Comparison of ENCODE assay signal across 8 cellular contexts in the genomic region with DNA sequence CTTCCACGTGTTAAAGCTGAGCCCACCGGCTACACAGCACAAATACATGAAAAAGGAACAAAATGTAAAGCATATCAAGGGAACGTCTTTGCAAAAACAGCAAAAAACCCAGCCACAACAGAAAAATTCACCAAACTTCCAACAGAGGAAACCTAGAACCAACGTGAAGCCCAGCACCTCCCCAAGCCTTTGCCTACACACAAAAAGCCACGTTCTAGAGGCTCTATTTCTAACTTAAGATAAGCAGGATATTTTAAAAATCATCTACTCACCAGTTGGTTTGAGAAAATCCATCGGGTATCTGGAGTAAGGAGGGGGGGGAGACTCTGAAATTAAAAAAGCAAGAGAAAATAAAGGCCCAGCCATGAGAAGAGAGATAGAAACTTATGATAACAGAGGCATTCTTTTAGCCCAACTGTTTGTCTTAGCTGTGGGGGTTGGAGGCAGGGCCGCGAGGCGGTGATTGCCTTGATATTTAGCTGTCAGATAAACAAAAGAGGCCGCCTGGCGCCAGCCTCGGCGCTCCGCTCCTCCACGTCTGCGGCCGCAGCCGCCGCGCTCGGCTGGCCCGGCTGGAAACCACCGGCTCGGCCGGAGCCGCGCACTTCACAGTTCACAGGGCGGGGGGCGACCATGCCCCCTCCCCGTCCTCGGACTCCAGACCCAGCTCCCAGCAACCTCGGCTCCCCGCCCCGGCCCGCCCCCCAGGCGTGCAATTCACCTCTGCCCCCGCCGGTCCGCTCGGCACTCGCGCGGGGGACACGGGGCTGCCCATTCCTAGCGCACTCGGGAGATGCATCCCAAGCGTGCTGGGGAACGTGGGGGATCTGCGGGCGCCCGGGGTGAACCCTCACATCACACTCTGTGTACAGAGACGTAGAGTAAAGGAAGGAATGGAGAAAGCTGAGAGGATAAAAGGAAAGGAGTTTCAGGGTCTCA. TPM values are rescaled to one million over a fixed set of nuclear protein-coding genes. Genes with fewer than 3 reads are reported as not detected.
DNase-seq lines count a peak whose midpoint lies in the region; ATAC-seq, FAIRE-seq and TF ChIP-seq lines count a peak whose summit lies in the region.

No MANE protein-coding gene starts in this region.

- H3K4me2 ChIP-seq in mammary epithelial cell (ENCODE audit: insufficient read depth, low read depth, low read length): peak overlapping the region; percentile 92
- H3K4me2 ChIP-seq in keratinocyte (ENCODE audit: control insufficient read depth, extremely low read depth, insufficient read depth, low read depth, low read length): peak overlapping the region; percentile 98

- 6% methylated on average over 12 of the region's 52 CpGs for WGBS in mammary epithelial cell (ENCODE audit: low coverage, missing lambda C conversion rate)

- ATAC-seq in T-cell (replicated peaks in 1 of 4): peak in 1 of 4 experiments; percentile 11
- no peak for ATAC-seq in HG02884 (IDR thresholded peaks at IDR 0.05; ENCODE audit: unreplicated experiment)
- ATAC-seq in GM18498 (IDR thresholded peaks at IDR 0.05; ENCODE audit: unreplicated experiment): no peak

- FAIRE-seq in keratinocyte (lab: Jason Lieb, UNC): no peak

- no peaks in the 10 kb centered on the region for H3K9me3 Mint-ChIP-seq in T-cell

- dilution Hi-C loops in mammary epithelial cell (cut with HindIII; ENCODE audit: low sequenced_read_pairs): loop anchor here (5.0 kb wide), 1 partner anchor 49 kb away; no protein-coding TSS in a partner anchor
- dilution Hi-C loops in keratinocyte (cut with MboI; ENCODE audit: extremely low pct_ligation_motif_present, low sequenced_read_pairs): no loop called here

- H3K27ac Mint-ChIP-seq in T-cell: peak overlapping the region; percentile 94 to 95

- H3K4me1 Mint-ChIP-seq in T-cell: peaks cover 53 to 64% (median 55%) of the 10 kb centered on the region in 3 donors

- H4K20me1 ChIP-seq in mammary epithelial cell (ENCODE audit: insufficient read depth, low read length) (no peaks in the 10 kb centered on the region), keratinocyte (ENCODE audit: control insufficient read depth, extremely low read depth, insufficient read depth, low read length) (peaks cover 13% of the 10 kb centered on the region)

- no peaks in the 10 kb centered on the region for H3K36me3 ChIP-seq in mammary epithelial cell (ENCODE audit: insufficient read depth, low read length)
- peaks cover 6 to 7% of the 10 kb centered on the region in 2 experiments for H3K36me3 ChIP-seq in keratinocyte (ENCODE audit: control insufficient read depth in 2 of 2, extremely low read depth in 1 of 2, insufficient read depth in 2 of 2, low read length in 2 of 2)

- CTCF ChIA-PET in T-cell (lab: Charles Lee): interaction anchor here (0.5 to 1.5 kb wide), 4 partner anchors 8 to 134 kb away, joined by 3 to 5 read pairs (median 4); no protein-coding TSS in a partner anchor
- CTCF ChIA-PET in mammary epithelial cell (lab: Charles Lee; ENCODE audit: low non-redundant PET): no interaction called here

- H3K4me3 ChIP-seq in mammary epithelial cell (replicated peaks in 1 of 3; ENCODE audit: insufficient read depth in 1 of 3, low read depth in 2 of 3, low read length in 3 of 3) (peak overlapping the region; percentile 65 to 91 (median 79)), keratinocyte (ENCODE audit: control insufficient read depth in 2 of 3, extremely low read depth in 1 of 3, insufficient read depth in 2 of 3, low read depth in 1 of 3, low read length in 3 of 3) (peak overlapping the region; percentile 86 to 97 (median 95))

- POLR2A ChIA-PET in T-cell (lab: Charles Lee): interaction anchor here in 1 of 2 donors (0.6 to 1.4 kb wide), 2 partner anchors 8 to 68 kb away, joined by 3 to 8 read pairs; no protein-coding TSS in a partner anchor

- peak overlapping the region; percentile 71 for H3K9ac ChIP-seq in mammary epithelial cell (ENCODE audit: insufficient read depth, low read length)
- peak overlapping the region; percentile 89 for H3K9ac ChIP-seq in keratinocyte (ENCODE audit: control insufficient read depth, extremely low read depth, insufficient read depth, low read length)

- intact Hi-C loops in mammary epithelial cell (cut with micrococcal nuclease): loop anchor here (1.0 to 10.0 kb wide), 7 partner anchors 73 to 474 kb away; no protein-coding TSS in a partner anchor

- H2AFZ ChIP-seq in mammary epithelial cell (ENCODE audit: low read depth, low read length): no peak overlapping the region
- H2AFZ ChIP-seq in keratinocyte (ENCODE audit: control insufficient read depth, low read length): no peak overlapping the region

- peaks cover 53% of the 10 kb centered on the region for H3K4me1 ChIP-seq in mammary epithelial cell (ENCODE audit: insufficient read depth, low read length)
- H3K4me1 ChIP-seq in keratinocyte (ENCODE audit: control insufficient read depth, extremely low read depth, insufficient read depth, low read length): peaks cover 53% of the 10 kb centered on the region

- peaks cover 3% of the 10 kb centered on the region for H3K9me1 ChIP-seq in keratinocyte (ENCODE audit: control insufficient read depth, extremely low read depth, insufficient read depth, low read length)

- DNase-seq in D341Med (ENCODE audit: low spot score): peak; percentile 81
- peak; percentile 64 for DNase-seq in HuH-7 (ENCODE audit: low spot score)
- peak in 22 of 34 experiments; percentile 24 to 66 (median 48) for DNase-seq in T-cell
- peak; percentile 51 for DNase-seq in mammary epithelial cell
- DNase-seq in keratinocyte (ENCODE audit: low read depth, low spot score): no peak
- DNase-seq in stimulated activated CD4-positive, alpha-beta T cell treated with anti-CD3 and anti-CD28 coated beads, Interleukin-2, amount 100 ng/mL, for 24 hours: peak; percentile 44 to 45

- H3K27ac ChIP-seq in mammary epithelial cell (ENCODE audit: insufficient read depth, low read depth, low read length) (peak overlapping the region; percentile 43), keratinocyte (ENCODE audit: control insufficient read depth, insufficient read depth, low read length) (peak overlapping the region; percentile 67)

- H3K9me3 ChIP-seq in mammary epithelial cell (replicated peaks; ENCODE audit: insufficient read depth, low read length) (no peaks in the 10 kb centered on the region), keratinocyte (ENCODE audit: control insufficient read depth, low read depth, low read length) (no peaks in the 10 kb centered on the region)

- TF ChIP-seq CTCF in mammary epithelial cell (conservative IDR thresholded peaks at IDR 0.05 in 1 of 2, IDR thresholded peaks at IDR 0.05 in 1 of 2; ENCODE audit: extremely low read depth in 1 of 2, insufficient read depth in 1 of 2, low read depth in 1 of 2, low read length in 2 of 2) (no peak), keratinocyte (optimal IDR thresholded peaks at IDR 0.05 in 1 of 3, IDR thresholded peaks at IDR 0.05 in 1 of 3, conservative IDR thresholded peaks at IDR 0.05 in 1 of 3; ENCODE audit: extremely low read depth in 1 of 3, insufficient read depth in 2 of 3, low read length in 3 of 3) (no peak)

- H3K36me3 Mint-ChIP-seq in T-cell: peaks cover 39% of the 10 kb centered on the region

- peak overlapping the region; percentile 85 to 99 (median 97) for H3K4me3 Mint-ChIP-seq in T-cell

- no peaks in the 10 kb centered on the region for H3K27me3 Mint-ChIP-seq in T-cell

- in situ Hi-C loops in mammary epithelial cell (cut with MboI; ENCODE audit: low sequenced_read_pairs in 2 of 2): loop anchor here in 1 of 2 donors (10.0 kb wide), 1 partner anchor 226 kb away; no protein-coding TSS in a partner anchor

- H3K27me3 ChIP-seq in mammary epithelial cell (ENCODE audit: insufficient read depth, low read length) (no peaks in the 10 kb centered on the region), keratinocyte (ENCODE audit: control insufficient read depth, extremely low read depth, insufficient read depth, low read length) (no peaks in the 10 kb centered on the region)

- H3K79me2 ChIP-seq in mammary epithelial cell (ENCODE audit: insufficient read depth, low read length) (peaks cover 83% of the 10 kb centered on the region), keratinocyte (ENCODE audit: control insufficient read depth, insufficient read depth, low read length) (peaks cover 81% of the 10 kb centered on the region)

- no TSS peak for BruUV-seq in mammary epithelial cell (replicated peaks; lab: Mats Ljungman, UMichigan)

RNA-seq across cellular contexts. Expression of gene SMAD7, which starts 2.4 kb away (rescaled TPM):
- total RNA-seq in T-cell (100 to 1,000 TPM in 1 of 5 donors, 10 to 100 TPM in 4; 28.5 to 138 (median 57.7) TPM), mammary epithelial cell (10 to 100 TPM; 15.7 to 20.0 TPM)
- polyA plus RNA-seq in mammary epithelial cell (8.2 TPM), keratinocyte (9.5 to 12.2 TPM (median 10.7 TPM) in 3 replicates)
- polyA minus RNA-seq in mammary epithelial cell (53.8 TPM), keratinocyte (16.0 to 44.2 TPM (median 24.0 TPM) in 3 replicates)
- polyA plus RNA-seq in keratinocyte (2011; ENCODE audit: low read depth): 11.9 TPM
- 4.7 and 4.9 TPM in 2 replicates for polyA plus RNA-seq in keratinocyte (2011; cell fraction: cytosol; rRNA removed)
- 21.0 and 21.4 TPM in 2 replicates for polyA plus RNA-seq in keratinocyte (2011; cell fraction: nucleus; rRNA removed)
- polyA plus RNA-seq in keratinocyte (2012; ENCODE audit: low replicate concordance): 7.5 and 10.4 TPM in 2 replicates
- polyA minus RNA-seq in keratinocyte (2011; cell fraction: cytosol; rRNA and poly(A)+ RNA removed): 15.0 TPM
- 19.5 and 21.6 TPM in 2 replicates for polyA minus RNA-seq in keratinocyte (2011; cell fraction: nucleus; rRNA and poly(A)+ RNA removed)
